Comparison of ENCODE assay signal across 8 cellular contexts in genomic region chrX:153494541-153495361, GRCh38. TPM values are rescaled to one million over a fixed set of nuclear protein-coding genes. Genes with fewer than 3 reads are reported as not detected.
DNase-seq lines count a peak whose midpoint lies in the region; ATAC-seq, FAIRE-seq and TF ChIP-seq lines count a peak whose summit lies in the region.

Gene BGN, plus strand, starts transcription at chrX:153494980. Its CDS starts 9,652 bp downstream, at chrX:153504632.

- no peaks in the 10 kb centered on the region for H3K36me3 ChIP-seq in K562 (ENCODE audit: control insufficient read depth, insufficient read depth, low read length)
- H3K36me3 ChIP-seq in iPS-20b (ENCODE audit: insufficient read depth, low read depth, low read length), result no peaks in the 10 kb centered on the region

- H3K4me3 Mint-ChIP-seq in activated T-helper 17 cell treated with anti-CD3 and anti-CD28 coated beads, Interleukin-2, amount 50 U/mL, for 72 hours, result no peak within 1 kb of the TSS

- in situ Hi-C loops in K562 (cut with MboI), result loop anchor here (5.0 kb wide), 1 partner anchor 323 kb away; no protein-coding TSS in a partner anchor

- no peaks in the 10 kb centered on the region for H3K9me1 ChIP-seq in K562 (ENCODE audit: control insufficient read depth, insufficient read depth, low read length)

- H4K20me1 ChIP-seq in K562 (replicated peaks; ENCODE audit: control insufficient read depth, insufficient read depth, low read length), result no peaks in the 10 kb centered on the region

- POLR2A ChIA-PET in K562 (lab: Yijun Ruan, JAX), result no interaction called here

- no peak within 1 kb of the TSS for H3K4me2 ChIP-seq in K562 (ENCODE audit: insufficient read depth, low read length)

- no peak for FAIRE-seq in K562 (lab: Jason Lieb, UNC)

- H3K4me3 ChIP-seq in K562 (no peak within 1 kb of the TSS), iPS-20b (ENCODE audit: low read length) (peak within 1 kb of the TSS; percentile 57; the same call in 1 of the 2 replicates)

- no peaks in the 10 kb centered on the region for H3K4me1 Mint-ChIP-seq in activated T-helper 17 cell treated with anti-CD3 and anti-CD28 coated beads, Interleukin-2, amount 50 U/mL, for 72 hours

- H3K9me3 Mint-ChIP-seq in activated T-helper 17 cell treated with anti-CD3 and anti-CD28 coated beads, Interleukin-2, amount 50 U/mL, for 72 hours, result no peaks in the 10 kb centered on the region

- H3K9me3 ChIP-seq in K562 (replicated peaks; ENCODE audit: control insufficient read depth, insufficient read depth, low read depth, low read length) (no peaks in the 10 kb centered on the region), iPS-20b (ENCODE audit: insufficient read depth, low read depth, low read length) (no peaks in the 10 kb centered on the region)

- H3K79me2 ChIP-seq in K562 (ENCODE audit: control insufficient read depth, insufficient read depth, low read length), result no peaks in the 10 kb centered on the region

- H3K27me3 ChIP-seq in K562 (ENCODE audit: control insufficient read depth in 2 of 2, insufficient read depth in 2 of 2, low read length in 2 of 2), result peaks cover 2 to 48% of the 10 kb centered on the region in 2 experiments; a peak in 4 of 5 replicates
- H3K27me3 ChIP-seq in iPS-20b (ENCODE audit: insufficient read depth, low read length), result no peaks in the 10 kb centered on the region; the same call in 1 of the 2 replicates

- peak; percentile 13 for DNase-seq in activated CD4-positive, alpha-beta T cell treated with anti-CD3 and anti-CD28 coated beads for 48 hours
- no peak for DNase-seq in activated CD4-positive, alpha-beta T cell treated with anti-CD3 and anti-CD28 coated beads, Interleukin-2, amount 50 U/mL, for 4 hours
- peak; percentile 34 to 48 (median 42) for DNase-seq in K562 (ENCODE audit: extremely low read depth in 1 of 4, low spot score in 3 of 4)
- peak; percentile 7 for DNase-seq in stimulated activated naive CD8-positive, alpha-beta T cell treated with anti-CD3 and anti-CD28 coated beads, Interleukin-15, Interleukin-2, amounts not matched to agents 100 U/mL and 50 U/mL, for 24 hours
- DNase-seq in NK-92 (lab: John Stamatoyannopoulos, UW; ENCODE audit: unreplicated experiment), result no peak
- no peak for DNase-seq in 8988T

- no peak for TF ChIP-seq POLR2A in K562 (conservative IDR thresholded peaks at IDR 0.05)

- TF ChIP-seq EP300 in K562 (IDR thresholded peaks at IDR 0.05; ENCODE audit: low read length), result no peak

- no peaks in the 10 kb centered on the region for H3K36me3 Mint-ChIP-seq in activated T-helper 17 cell treated with anti-CD3 and anti-CD28 coated beads, Interleukin-2, amount 50 U/mL, for 72 hours (ENCODE audit: low read depth)

- H3K27me3 Mint-ChIP-seq in activated T-helper 17 cell treated with anti-CD3 and anti-CD28 coated beads, Interleukin-2, amount 50 U/mL, for 72 hours, result peaks cover 3% of the 10 kb centered on the region

- peak; percentile 31 to 59 (median 37); a peak in 4 of 6 replicates for TF ChIP-seq CTCF in K562 (IDR thresholded peaks at IDR 0.05 in 2 of 3, conservative IDR thresholded peaks at IDR 0.05 in 1 of 3; ENCODE audit: insufficient read depth in 2 of 3, low read depth in 1 of 3, low read length in 3 of 3)

- CTCF ChIA-PET in K562 (lab: Yijun Ruan, JAX; ENCODE audit: low intra/inter-chr PET ratio), result no interaction called here

- no peak within 1 kb of the TSS for H3K27ac ChIP-seq in K562 (ENCODE audit: extremely low read depth, low read depth, low read length)
- H3K27ac ChIP-seq in iPS-20b (ENCODE audit: low read length), result no peak within 1 kb of the TSS

- no TSS peak for BruUV-seq in K562 (replicated peaks; lab: Mats Ljungman, UMichigan)

- H2AFZ ChIP-seq in K562 (ENCODE audit: low read depth, low read length), result no peak within 1 kb of the TSS

- TF ChIP-seq RAD21 in K562 (CRISPR knock-in tag; conservative IDR thresholded peaks at IDR 0.05 in 1 of 2, IDR thresholded peaks at IDR 0.05 in 1 of 2), result peak in 1 of 2 experiments; percentile 58; a peak in 2 of 4 replicates

- peak; percentile 78 for ATAC-seq in K562
- no peak for ATAC-seq in stimulated activated naive CD8-positive, alpha-beta T cell treated with anti-CD3 and anti-CD28 coated beads, Interleukin-15, Interleukin-2, amounts not matched to agents 100 U/mL and 50 U/mL, for 24 hours
- ATAC-seq in activated T-helper 17 cell treated with anti-CD3 and anti-CD28 coated beads, Interleukin-2, amount 50 U/mL, for 72 hours (replicated peaks), result no peak

- H3K27ac Mint-ChIP-seq in activated T-helper 17 cell treated with anti-CD3 and anti-CD28 coated beads, Interleukin-2, amount 50 U/mL, for 72 hours, result no peak within 1 kb of the TSS

- intact Hi-C loops in K562 (cut with micrococcal nuclease), result no loop called here

- H3K4me1 ChIP-seq in K562 (replicated peaks in 1 of 2; ENCODE audit: control insufficient read depth in 2 of 2, insufficient read depth in 2 of 2, low read length in 2 of 2) (peaks cover 0 to 24% of the 10 kb centered on the region in 2 experiments; a peak in 2 of 5 replicates), iPS-20b (ENCODE audit: insufficient read depth, low read length) (no peaks in the 10 kb centered on the region)

- WGBS in K562 (ENCODE audit: insufficient coverage, low coverage, missing lambda C conversion rate), result 7% methylated on average over 13 of the region's 41 CpGs

- H3K9ac ChIP-seq in K562 (ENCODE audit: insufficient read depth in 1 of 2, low read depth in 2 of 2, low read length in 2 of 2), result no peak within 1 kb of the TSS; a peak in 1 of 4 replicates
- H3K9ac ChIP-seq in iPS-20b (ENCODE audit: low read depth, low read length), result no peak within 1 kb of the TSS

TF ChIP-seq in K562, 482 proteins besides CTCF, POLR2A, EP300 and RAD21:
- no peak for TF ChIP-seq ZNF431 (CRISPR knock-in tag; IDR thresholded peaks at IDR 0.05)
- TF ChIP-seq NFIC (IDR thresholded peaks at IDR 0.05), result 0 out of 2 replicates have a peak, but pooled peaks have one; percentile 13
- TF ChIP-seq, protein P1, sequence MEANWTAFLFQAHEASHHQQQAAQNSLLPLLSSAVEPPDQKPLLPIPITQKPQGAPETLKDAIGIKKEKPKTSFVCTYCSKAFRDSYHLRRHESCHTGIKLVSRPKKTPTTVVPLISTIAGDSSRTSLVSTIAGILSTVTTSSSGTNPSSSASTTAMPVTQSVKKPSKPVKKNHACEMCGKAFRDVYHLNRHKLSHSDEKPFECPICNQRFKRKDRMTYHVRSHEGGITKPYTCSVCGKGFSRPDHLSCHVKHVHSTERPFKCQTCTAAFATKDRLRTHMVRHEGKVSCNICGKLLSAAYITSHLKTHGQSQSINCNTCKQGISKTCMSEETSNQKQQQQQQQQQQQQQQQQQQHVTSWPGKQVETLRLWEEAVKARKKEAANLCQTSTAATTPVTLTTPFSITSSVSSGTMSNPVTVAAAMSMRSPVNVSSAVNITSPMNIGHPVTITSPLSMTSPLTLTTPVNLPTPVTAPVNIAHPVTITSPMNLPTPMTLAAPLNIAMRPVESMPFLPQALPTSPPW (CRISPR knock-in tag; IDR thresholded peaks at IDR 0.05), result 0 out of 2 replicates have a peak, but pooled peaks have one; percentile 15

RNA-seq across cellular contexts. Expression of gene BGN, which starts in this region (rescaled TPM):
- total RNA-seq in K562 (2011; cell fraction: chromatin; rRNA removed; ENCODE audit: low replicate concordance), result not detected in 2 replicates
- total RNA-seq in K562 (2011; cell fraction: nucleolus; rRNA removed), result not detected in 2 replicates
- total RNA-seq in K562 (2011; cell fraction: nucleoplasm; rRNA removed), result not detected in 2 replicates
- total RNA-seq in K562 (2014; rRNA removed), result not detected in 2 replicates
- total RNA-seq in K562 (2014; rRNA removed; fragmentation: Illumina TruSeq; extraction: Trizol), result not detected in 2 replicates
- not detected in 2 replicates for total RNA-seq in K562 (2015; rRNA removed; fragmentation: Illumina TruSeq; extraction: Trizol)
- 0.11 TPM in 2 replicates for total RNA-seq in K562 (2021)
- polyA plus RNA-seq in K562 (2011; rRNA removed), result not detected in 2 replicates
- polyA plus RNA-seq in K562 (2011; cell fraction: cytosol; rRNA removed), result 0.04 and 0.06 TPM in 2 replicates
- not detected in 2 replicates for polyA plus RNA-seq in K562 (2011; cell fraction: nucleus; rRNA removed)
- not detected in 2 replicates for polyA plus RNA-seq in K562 (2012)
- polyA plus RNA-seq in K562 (2014; fragmentation: Illumina TruSeq; extraction: Trizol), result not detected in 2 replicates
- not detected for polyA plus RNA-seq in K562 (2014; fragmentation: Nextera tagmentation; extraction: Ambion mirVana)
- not detected in 2 replicates for polyA plus RNA-seq in K562 (2014; rRNA removed)
- not detected in 2 replicates for polyA minus RNA-seq in K562 (2011; rRNA and poly(A)+ RNA removed)
- not detected in 2 replicates for polyA minus RNA-seq in K562 (2011; cell fraction: cytosol; rRNA and poly(A)+ RNA removed)
- polyA minus RNA-seq in K562 (2011; cell fraction: nucleus; rRNA and poly(A)+ RNA removed), result not detected in 2 replicates
- not detected for total RNA-seq in activated T-helper 17 cell treated with anti-CD3 and anti-CD28 coated beads, Interleukin-2, amount 50 U/mL, for 72 hours

Comparison
In these comparisons a context has a peak if more than half of its experiments do, and no peak if none do; other contexts are left out.
1. DNase-seq: peak in activated CD4-positive, alpha-beta T cell treated with anti-CD3 and anti-CD28 coated beads for 48 hours (single experiment) and stimulated activated naive CD8-positive, alpha-beta T cell treated with anti-CD3 and anti-CD28 coated beads, Interleukin-15, Interleukin-2, amounts not matched to agents 100 U/mL and 50 U/mL, for 24 hours (single experiment); none in activated CD4-positive, alpha-beta T cell treated with anti-CD3 and anti-CD28 coated beads, Interleukin-2, amount 50 U/mL, for 4 hours (0 of 2), NK-92 (single experiment) and 8988T (single experiment).
2. Peak in DNase-seq and ATAC-seq in K562; RNA of the gene not detected or under 1 TPM.